In the genomic region with DNA sequence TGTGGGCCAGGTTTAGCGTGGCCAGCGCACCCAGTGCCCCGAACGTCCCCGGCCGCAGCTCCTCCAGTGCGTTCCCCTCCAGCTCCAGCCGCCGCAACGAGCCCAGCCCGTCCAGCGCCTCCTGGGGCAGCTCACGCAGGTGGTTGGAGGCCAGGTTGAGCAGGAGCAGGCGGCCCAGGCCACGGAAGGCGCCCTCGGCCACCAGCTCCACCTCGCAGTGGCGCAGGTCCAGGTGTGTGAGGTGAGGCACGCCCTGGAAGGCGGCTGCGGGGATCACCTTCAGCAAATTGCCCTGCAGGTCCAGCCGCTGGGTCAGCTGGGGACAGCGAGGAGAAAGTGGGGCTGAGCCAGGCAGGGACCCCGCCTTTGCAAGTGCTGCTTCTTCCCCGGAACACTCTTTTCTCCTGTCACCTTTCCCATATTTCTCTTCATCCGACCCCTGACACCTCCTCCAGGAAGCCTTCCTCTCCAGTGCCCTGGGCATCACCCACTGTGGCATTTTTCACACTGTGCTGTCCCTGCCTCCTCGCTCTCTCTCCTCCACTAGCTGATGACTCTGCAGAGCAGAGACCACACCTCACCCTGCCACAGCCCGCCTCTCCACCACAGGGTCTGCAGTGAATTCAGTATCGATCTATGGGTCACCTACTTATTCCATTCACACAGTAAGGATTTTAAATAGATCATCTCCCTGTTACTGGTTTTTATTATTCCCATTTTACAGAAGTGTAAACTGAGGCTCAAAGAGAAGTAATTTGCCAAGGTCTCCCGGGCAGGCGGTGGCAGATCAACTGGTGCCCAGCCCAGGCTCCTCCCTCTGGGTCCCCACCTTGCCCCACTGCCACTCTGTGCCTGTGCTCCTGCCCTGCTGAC, we compare ENCODE assay signal across 8 cellular contexts. TPM values are rescaled to one million over a fixed set of nuclear protein-coding genes. Genes with fewer than 3 reads are reported as not detected.
DNase-seq lines count a peak whose midpoint lies in the region; ATAC-seq lines count a peak whose summit lies in the region.

No MANE protein-coding gene starts in this region.

- peak overlapping the region; percentile 18 for H3K4me3 ChIP-seq in iPS-15b (ENCODE audit: low read depth, low read length)

- H3K27me3 ChIP-seq in iPS-15b (ENCODE audit: control insufficient read depth, insufficient read depth, low read length): no peaks in the 10 kb centered on the region

- no peaks in the 10 kb centered on the region for H3K9me3 Mint-ChIP-seq in T-helper 2 cell treated with Interferon-gamma antibody and Interleukin-4, amounts not matched to agents 5 μg/mL and 100 μg/mL, for 36 hours
- no peaks in the 10 kb centered on the region for H3K9me3 Mint-ChIP-seq in activated T-helper 1 cell treated with anti-CD3 and anti-CD28 coated beads, Interleukin-12 subunit alpha, Interleukin-12 subunit beta, Interleukin-2, Interleukin-4 antibody, amounts not matched to agents 30 ng/mL and 10 ng/mL and 1 ng/mL, durations not matched to agents 14 hours and 24 hours and 36 hours
- no peaks in the 10 kb centered on the region for H3K9me3 Mint-ChIP-seq in stimulated activated naive CD8-positive, alpha-beta T cell treated with anti-CD3 and anti-CD28 coated beads, Interleukin-15, amount 100 ng/mL, for 72 hours

- peaks cover 3% of the 10 kb centered on the region for H3K36me3 Mint-ChIP-seq in T-helper 2 cell treated with Interferon-gamma antibody and Interleukin-4, amounts not matched to agents 5 μg/mL and 100 μg/mL, for 36 hours (ENCODE audit: low read depth)
- H3K36me3 Mint-ChIP-seq in activated T-helper 1 cell treated with anti-CD3 and anti-CD28 coated beads, Interleukin-12 subunit alpha, Interleukin-12 subunit beta, Interleukin-2, Interleukin-4 antibody, amounts not matched to agents 30 ng/mL and 10 ng/mL and 1 ng/mL, durations not matched to agents 14 hours and 24 hours and 36 hours (ENCODE audit: low read depth): no peaks in the 10 kb centered on the region

- H3K27me3 Mint-ChIP-seq in T-helper 2 cell treated with Interferon-gamma antibody and Interleukin-4, amounts not matched to agents 5 μg/mL and 100 μg/mL, for 36 hours (ENCODE audit: low read depth): peaks cover 3% of the 10 kb centered on the region
- peaks cover 2% of the 10 kb centered on the region for H3K27me3 Mint-ChIP-seq in activated T-helper 1 cell treated with anti-CD3 and anti-CD28 coated beads, Interleukin-12 subunit alpha, Interleukin-12 subunit beta, Interleukin-2, Interleukin-4 antibody, amounts not matched to agents 30 ng/mL and 10 ng/mL and 1 ng/mL, durations not matched to agents 14 hours and 24 hours and 36 hours (ENCODE audit: insufficient read depth)
- no peaks in the 10 kb centered on the region for H3K27me3 Mint-ChIP-seq in stimulated activated naive CD8-positive, alpha-beta T cell treated with anti-CD3 and anti-CD28 coated beads, Interleukin-15, amount 100 ng/mL, for 72 hours

- intact Hi-C loops in activated T-helper 1 cell treated with anti-CD3 and anti-CD28 coated beads, Interleukin-12 subunit alpha, Interleukin-12 subunit beta, Interleukin-2, Interleukin-4 antibody, amounts not matched to agents 30 ng/mL and 10 ng/mL and 1 ng/mL, durations not matched to agents 14 hours and 24 hours and 36 hours (cut with micrococcal nuclease): no loop called here

- peak overlapping the region; percentile 65 for H3K27ac Mint-ChIP-seq in T-helper 2 cell treated with Interferon-gamma antibody and Interleukin-4, amounts not matched to agents 5 μg/mL and 100 μg/mL, for 36 hours
- H3K27ac Mint-ChIP-seq in activated T-helper 1 cell treated with anti-CD3 and anti-CD28 coated beads, Interleukin-12 subunit alpha, Interleukin-12 subunit beta, Interleukin-2, Interleukin-4 antibody, amounts not matched to agents 30 ng/mL and 10 ng/mL and 1 ng/mL, durations not matched to agents 14 hours and 24 hours and 36 hours: no peak overlapping the region
- H3K27ac Mint-ChIP-seq in stimulated activated naive CD8-positive, alpha-beta T cell treated with anti-CD3 and anti-CD28 coated beads, Interleukin-15, amount 100 ng/mL, for 72 hours: peak overlapping the region in 1 of 2 donors; percentile 36

- H3K4me3 Mint-ChIP-seq in T-helper 2 cell treated with Interferon-gamma antibody and Interleukin-4, amounts not matched to agents 5 μg/mL and 100 μg/mL, for 36 hours: peak overlapping the region; percentile 85
- H3K4me3 Mint-ChIP-seq in activated T-helper 1 cell treated with anti-CD3 and anti-CD28 coated beads, Interleukin-12 subunit alpha, Interleukin-12 subunit beta, Interleukin-2, Interleukin-4 antibody, amounts not matched to agents 30 ng/mL and 10 ng/mL and 1 ng/mL, durations not matched to agents 14 hours and 24 hours and 36 hours: peak overlapping the region; percentile 58
- peak overlapping the region; percentile 55 to 60 for H3K4me3 Mint-ChIP-seq in stimulated activated naive CD8-positive, alpha-beta T cell treated with anti-CD3 and anti-CD28 coated beads, Interleukin-15, amount 100 ng/mL, for 72 hours

- peaks cover 3% of the 10 kb centered on the region for H3K4me1 Mint-ChIP-seq in T-helper 2 cell treated with Interferon-gamma antibody and Interleukin-4, amounts not matched to agents 5 μg/mL and 100 μg/mL, for 36 hours (ENCODE audit: low read depth)
- H3K4me1 Mint-ChIP-seq in activated T-helper 1 cell treated with anti-CD3 and anti-CD28 coated beads, Interleukin-12 subunit alpha, Interleukin-12 subunit beta, Interleukin-2, Interleukin-4 antibody, amounts not matched to agents 30 ng/mL and 10 ng/mL and 1 ng/mL, durations not matched to agents 14 hours and 24 hours and 36 hours (ENCODE audit: low read depth): no peaks in the 10 kb centered on the region
- peaks cover 15% of the 10 kb centered on the region for H3K4me1 Mint-ChIP-seq in stimulated activated naive CD8-positive, alpha-beta T cell treated with anti-CD3 and anti-CD28 coated beads, Interleukin-15, amount 100 ng/mL, for 72 hours

- H3K36me3 ChIP-seq in iPS-15b (ENCODE audit: control insufficient read depth, insufficient read depth, low read length): no peaks in the 10 kb centered on the region

- H3K9me3 ChIP-seq in iPS-15b (ENCODE audit: control insufficient read depth, insufficient read depth, low read length): no peaks in the 10 kb centered on the region

- H3K9ac ChIP-seq in iPS-15b (ENCODE audit: low read depth, low read length): peak overlapping the region; percentile 37

- no peak for ATAC-seq in stimulated activated naive CD8-positive, alpha-beta T cell treated with anti-CD3 and anti-CD28 coated beads, Interleukin-15, amount 100 ng/mL, for 72 hours
- no peak for ATAC-seq in GM21528 (IDR thresholded peaks at IDR 0.05; ENCODE audit: low FRiP score, unreplicated experiment)

- no peak for DNase-seq in T-helper 2 cell treated with Interferon-gamma antibody and Interleukin-4, amounts not matched to agents 5 μg/mL and 100 μg/mL, for 36 hours (ENCODE audit: low spot score)
- DNase-seq in T-helper 2 cell: no peak
- DNase-seq in activated T-helper 1 cell treated with anti-CD3 and anti-CD28 coated beads, Interleukin-12 subunit alpha, Interleukin-12 subunit beta, Interleukin-2, Interleukin-4 antibody, amounts not matched to agents 30 ng/mL and 10 ng/mL and 1 ng/mL, durations not matched to agents 14 hours and 24 hours and 36 hours (ENCODE audit: low spot score): no peak
- DNase-seq in stimulated activated naive CD8-positive, alpha-beta T cell treated with anti-CD3 and anti-CD28 coated beads, Interleukin-15, amount 100 ng/mL, for 72 hours: no peak
- DNase-seq in RPMI8226: no peak
- no peak for DNase-seq in D341Med (ENCODE audit: low spot score)

- no peaks in the 10 kb centered on the region for H3K4me1 ChIP-seq in iPS-15b (ENCODE audit: control insufficient read depth, insufficient read depth, low read length)

RNA-seq across cellular contexts. Expression of gene CHADL, which starts 1.9 kb away (rescaled TPM):
- total RNA-seq in activated T-helper 1 cell treated with anti-CD3 and anti-CD28 coated beads, Interleukin-12 subunit alpha, Interleukin-12 subunit beta, Interleukin-2, Interleukin-4 antibody, amounts not matched to agents 30 ng/mL and 10 ng/mL and 1 ng/mL, durations not matched to agents 14 hours and 24 hours and 36 hours: 0.36 and 0.66 TPM in 2 replicates

RNA-seq across cellular contexts. Expression of gene L3MBTL2, which starts 33.7 kb away (rescaled TPM):
- total RNA-seq in activated T-helper 1 cell treated with anti-CD3 and anti-CD28 coated beads, Interleukin-12 subunit alpha, Interleukin-12 subunit beta, Interleukin-2, Interleukin-4 antibody, amounts not matched to agents 30 ng/mL and 10 ng/mL and 1 ng/mL, durations not matched to agents 14 hours and 24 hours and 36 hours: 51.9 and 56.6 TPM in 2 replicates

RNA-seq across cellular contexts. Expression of gene RANGAP1, which starts 47.2 kb away (rescaled TPM):
- total RNA-seq in activated T-helper 1 cell treated with anti-CD3 and anti-CD28 coated beads, Interleukin-12 subunit alpha, Interleukin-12 subunit beta, Interleukin-2, Interleukin-4 antibody, amounts not matched to agents 30 ng/mL and 10 ng/mL and 1 ng/mL, durations not matched to agents 14 hours and 24 hours and 36 hours: 197 and 199 TPM in 2 replicates
